17 cellular contexts compared by ENCODE assay signal in the genomic region with DNA sequence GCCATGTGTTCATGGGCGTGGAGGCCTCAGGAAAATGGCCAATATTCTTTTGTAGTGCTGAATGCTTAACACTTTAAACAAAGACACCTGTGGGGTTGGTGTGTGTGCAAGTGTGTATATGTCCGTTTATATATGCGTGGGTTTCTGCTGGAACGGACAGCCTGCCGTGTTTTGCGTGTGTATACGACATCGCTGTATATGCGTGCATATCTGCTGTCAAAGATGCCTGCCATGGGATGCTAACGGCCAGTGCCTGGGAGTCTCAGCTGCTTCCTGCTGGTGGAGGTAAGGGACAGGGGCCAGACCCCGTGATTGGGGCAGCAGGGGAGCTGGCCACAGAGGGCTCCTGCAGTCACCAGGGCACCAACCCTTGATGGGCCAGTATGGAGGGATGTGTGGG.
A peak's percentile ranks its signal among the peaks of the same experiment; 100 is the strongest.
DNase-seq lines count a peak whose midpoint lies in the region; ATAC-seq and TF ChIP-seq lines count a peak whose summit lies in the region.
"Had no signal": no experiment of that assay in that cellular context is flagged by ENCODE, and none has a peak within 500 bp of the region (broad histone marks: within the 10 kb centered on the region; RNA-seq: fewer than 3 reads in every experiment).

No MANE protein-coding gene starts in this region.

- H3K4me3 ChIP-seq in BLaER1 treated with 17β-estradiol and CSF1 and Interleukin-3, amounts not matched to agents 10 nM and 100 nM: no peak overlapping the region
- no peak overlapping the region for H3K4me3 ChIP-seq in smooth muscle cell

- peaks cover 0 to 65% (median 0%) of the 10 kb centered on the region in 11 experiments; a peak in 3 of 22 replicates for H4K20me1 ChIP-seq in BLaER1 treated with 17β-estradiol and CSF1 and Interleukin-3, amounts not matched to agents 10 nM and 100 nM
- no peaks in the 10 kb centered on the region for H4K20me1 ChIP-seq in smooth muscle cell (ENCODE audit: low read depth)

- peak; percentile 38 for DNase-seq in activated CD8-positive, alpha-beta memory T cell treated with anti-CD3 and anti-CD28 coated beads for 24 hours
- no peak for DNase-seq in activated CD8-positive, alpha-beta memory T cell treated with anti-CD3 and anti-CD28 coated beads, Interleukin-2, amount 50 U/mL, for 4 hours
- DNase-seq in islet precursor cell (peak; percentile 35), progenitor cell of endocrine pancreas (ENCODE audit: low spot score, unreplicated experiment) (no peak), D341Med (ENCODE audit: low spot score) (no peak), smooth muscle cell (lab: John Stamatoyannopoulos, UW; ENCODE audit: unreplicated experiment) (no peak)
- DNase-seq: 8988T; CD4-positive, alpha-beta memory T cell; DMS153; DMS79 treated with DMSO at 0.1 percent for 48 hours; EL; GDM1; HCEC 1CT; HFFc6 had no signal

- ATAC-seq in GM19324 (IDR thresholded peaks at IDR 0.05; ENCODE audit: low FRiP score, unreplicated experiment): no peak

- no peaks in the 10 kb centered on the region for H3K79me2 ChIP-seq in smooth muscle cell (ENCODE audit: low read depth)

- peaks cover 8% of the 10 kb centered on the region for H3K4me1 Mint-ChIP-seq in progenitor cell of endocrine pancreas (ENCODE audit: low read depth)
- H3K4me1 Mint-ChIP-seq: CD4-positive, alpha-beta memory T cell had no signal

- peaks cover 32 to 49% (median 39%) of the 10 kb centered on the region in 10 experiments for H3K4me1 ChIP-seq in BLaER1 treated with 17β-estradiol and CSF1 and Interleukin-3, amounts not matched to agents 10 nM and 100 nM
- peaks cover 15% of the 10 kb centered on the region for H3K4me1 ChIP-seq in smooth muscle cell (ENCODE audit: low read depth)

- no peaks in the 10 kb centered on the region for H3K27me3 ChIP-seq in BLaER1 treated with 17β-estradiol and CSF1 and Interleukin-3, amounts not matched to agents 10 nM and 100 nM
- no peaks in the 10 kb centered on the region for H3K27me3 ChIP-seq in smooth muscle cell (ENCODE audit: low read depth)

- no peak overlapping the region for H3K9ac ChIP-seq in BLaER1 treated with 17β-estradiol and CSF1 and Interleukin-3, amounts not matched to agents 10 nM and 100 nM
- H3K9ac ChIP-seq in smooth muscle cell (ENCODE audit: low read depth): no peak overlapping the region

- no peaks in the 10 kb centered on the region for H3K36me3 ChIP-seq in BLaER1 treated with 17β-estradiol and CSF1 and Interleukin-3, amounts not matched to agents 10 nM and 100 nM
- no peaks in the 10 kb centered on the region for H3K36me3 ChIP-seq in smooth muscle cell (ENCODE audit: low read depth)

- H3K27me3 Mint-ChIP-seq in progenitor cell of endocrine pancreas: peaks cover 24% of the 10 kb centered on the region

- no peak overlapping the region for H3K27ac ChIP-seq in BLaER1 treated with 17β-estradiol and CSF1 and Interleukin-3, amounts not matched to agents 10 nM and 100 nM
- H3K27ac ChIP-seq in smooth muscle cell (ENCODE audit: low read depth): no peak overlapping the region
- H3K27ac ChIP-seq: C4-2B had no signal

- H3K4me2 ChIP-seq in BLaER1 treated with 17β-estradiol and CSF1 and Interleukin-3, amounts not matched to agents 10 nM and 100 nM: peak overlapping the region; percentile 62 to 91 (median 80)
- H3K4me2 ChIP-seq in smooth muscle cell: no peak overlapping the region

- peak overlapping the region; percentile 27 for H3K27ac Mint-ChIP-seq in progenitor cell of endocrine pancreas
- H3K27ac Mint-ChIP-seq: CD4-positive, alpha-beta memory T cell; HFFc6 had no signal

- H3K36me3 Mint-ChIP-seq in progenitor cell of endocrine pancreas (ENCODE audit: insufficient read depth): no peaks in the 10 kb centered on the region
- H3K36me3 Mint-ChIP-seq: CD4-positive, alpha-beta memory T cell had no signal

- H3K4me3 Mint-ChIP-seq in progenitor cell of endocrine pancreas (ENCODE audit: low read depth): no peak overlapping the region
- H3K4me3 Mint-ChIP-seq: CD4-positive, alpha-beta memory T cell; HFFc6 had no signal

- 90% methylated on average over 11 of the region's 11 CpGs for WGBS in smooth muscle cell (ENCODE audit: low lambda C conversion rate)

- H2AFZ ChIP-seq in smooth muscle cell (ENCODE audit: low read depth): no peak overlapping the region

- H3F3A ChIP-seq in smooth muscle cell (ENCODE audit: low read depth): no peaks in the 10 kb centered on the region

- H3K9me3 ChIP-seq in BLaER1 treated with 17β-estradiol and CSF1 and Interleukin-3, amounts not matched to agents 10 nM and 100 nM (replicated peaks in 1 of 11): peaks cover 8 to 20% (median 14%) of the 10 kb centered on the region in 11 experiments; a peak in 19 of 22 replicates
- no peaks in the 10 kb centered on the region for H3K9me3 ChIP-seq in smooth muscle cell (replicated peaks; ENCODE audit: low read depth)

- TF ChIP-seq CTCF in progenitor cell of endocrine pancreas (IDR thresholded peaks at IDR 0.05; ENCODE audit: unreplicated experiment) (no peak), smooth muscle cell (IDR thresholded peaks at IDR 0.05; ENCODE audit: borderline replicate concordance, insufficient read depth, poor library complexity, severe bottlenecking) (no peak)

- peaks cover 12% of the 10 kb centered on the region for H3K9me3 Mint-ChIP-seq in progenitor cell of endocrine pancreas (ENCODE audit: low read depth)

Comparison
In these comparisons a context has a peak if more than half of its experiments do, and no peak if none do; other contexts are left out.
1. DNase-seq: peak in activated CD8-positive, alpha-beta memory T cell treated with anti-CD3 and anti-CD28 coated beads for 24 hours (single experiment) and islet precursor cell (single experiment); none in activated CD8-positive, alpha-beta memory T cell treated with anti-CD3 and anti-CD28 coated beads, Interleukin-2, amount 50 U/mL, for 4 hours (single experiment), progenitor cell of endocrine pancreas (single experiment), D341Med (single experiment) and smooth muscle cell (single experiment).